ENCODE assay signal across 18 cellular contexts in genomic region chr13:51906581-51906980, GRCh38. TPM values are rescaled to one million over a fixed set of nuclear protein-coding genes. Genes with fewer than 3 reads are reported as not detected.
A peak's percentile ranks its signal among the peaks of the same experiment; 100 is the strongest.
DNase-seq lines count a peak whose midpoint lies in the region; ATAC-seq and TF ChIP-seq lines count a peak whose summit lies in the region.
"Had no signal": no experiment of that assay in that cellular context is flagged by ENCODE, and none has a peak within 500 bp of the region (broad histone marks: within the 10 kb centered on the region; RNA-seq: fewer than 3 reads in every experiment).

No MANE protein-coding gene starts in this region.

- peak; percentile 24 for DNase-seq in DMS79 (lab: John Stamatoyannopoulos, UW)
- DNase-seq in M059J (ENCODE audit: low read depth), result peak; percentile 8
- DNase-seq in astrocyte of the hippocampus (ENCODE audit: low read depth, low spot score), result peak; percentile 42
- no peak for DNase-seq in mesothelial cell of epicardium (ENCODE audit: low spot score in 2 of 2, unreplicated experiment in 2 of 2)
- no peak for DNase-seq in iPS-NIHi11 (ENCODE audit: low spot score)
- DNase-seq in occipital lobe (lab: John Stamatoyannopoulos, UW), result no peak
- DNase-seq: activated CD4-positive, alpha-beta T cell treated with anti-CD3 and anti-CD28 coated beads, Interleukin-2, amount 50 U/mL, for 48 hours; NCI-H1694; NK-92 treated with Interleukin-12 subunit alpha and Interleukin-12 subunit beta, amount 100 ng/mL, for 24 hours; SIG-M5; spleen; stimulated activated naive CD8-positive, alpha-beta T cell treated with anti-CD3 and anti-CD28 coated beads, Interleukin-15, Interleukin-2, amounts not matched to agents 100 U/mL and 50 U/mL, for 24 hours; T1000 had no signal

- H3K36me3 Mint-ChIP-seq in mesothelial cell of epicardium, result peaks cover 16% of the 10 kb centered on the region

- no peaks in the 10 kb centered on the region for H3K9me3 Mint-ChIP-seq in mesothelial cell of epicardium

- H3K4me3 Mint-ChIP-seq in mesothelial cell of epicardium, result no peak overlapping the region

- no peak for ATAC-seq in HG03139 (IDR thresholded peaks at IDR 0.05; ENCODE audit: unreplicated experiment)

- TF ChIP-seq CTCF in mesothelial cell of epicardium (IDR thresholded peaks at IDR 0.05; ENCODE audit: unreplicated experiment), result no peak

- peak overlapping the region; percentile 57 for H3K27ac Mint-ChIP-seq in mesothelial cell of epicardium

- H3K27me3 Mint-ChIP-seq in mesothelial cell of epicardium (ENCODE audit: low read depth), result no peaks in the 10 kb centered on the region

- H3K4me1 Mint-ChIP-seq in mesothelial cell of epicardium, result peaks cover 16% of the 10 kb centered on the region

RNA-seq across cellular contexts. Expression of gene CCDC70, which starts 44.8 kb away (rescaled TPM):
- 0.34 TPM in 1 of 2 replicates, not detected in the other for total RNA-seq in M059J (2014; rRNA removed; shearing (Covaris generic))
- not detected in 3 replicates for total RNA-seq in mesothelial cell of epicardium
- not detected for total RNA-seq in occipital lobe
- total RNA-seq: colonic mucosa, mononuclear cell, omental fat pad, spleen, vagina had no signal

Comparison
In these comparisons a context has a peak if more than half of its experiments do, and no peak if none do; other contexts are left out.
1. DNase-seq: peak in DMS79 (single experiment), M059J (single experiment) and astrocyte of the hippocampus (single experiment); none in mesothelial cell of epicardium (0 of 2), iPS-NIHi11 (single experiment) and occipital lobe (single experiment).